In the genomic region with DNA sequence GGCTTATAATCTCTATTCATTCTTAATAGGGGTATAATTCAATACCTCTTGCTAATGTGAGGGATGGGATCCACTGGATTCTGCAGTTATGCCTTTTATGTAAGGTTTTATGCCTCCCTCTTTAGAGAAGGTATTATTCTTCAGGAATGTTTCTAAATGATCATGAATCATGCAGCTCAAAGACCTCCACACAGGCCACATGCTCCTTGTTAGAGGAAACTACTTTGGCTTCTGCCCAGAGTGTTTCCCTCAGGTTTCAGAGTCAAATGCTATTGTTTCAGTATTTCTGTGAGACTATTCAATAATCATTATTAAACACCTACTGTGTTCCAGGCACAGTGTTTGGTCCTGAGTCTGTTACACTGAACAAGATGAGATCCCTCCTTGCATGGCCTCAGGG, we compare ENCODE assay signal across 19 cellular contexts.
"Had no signal": no experiment of that assay in that cellular context is flagged by ENCODE, and none has a peak within 500 bp of the region (broad histone marks: within the 10 kb centered on the region; RNA-seq: fewer than 3 reads in every experiment).

No MANE protein-coding gene starts in this region.

- H3K9me3 ChIP-seq: esophagus squamous epithelium, ovary, tibial artery, uterus had no signal

- H3K27me3 ChIP-seq: esophagus squamous epithelium, ovary, tibial artery, uterus had no signal

- H3K36me3 ChIP-seq: esophagus squamous epithelium, ovary, tibial artery, uterus had no signal

- H3K36me3 Mint-ChIP-seq: mesothelial cell of epicardium; stimulated activated memory B cell treated with anti-CD40 and anti-IgM and Interleukin-4, amounts not matched to agents 10 μg/mL and 1 μg/mL and 100 μg/mL, for 72 hours; T-cell had no signal

- H3K4me1 Mint-ChIP-seq: stimulated activated memory B cell treated with anti-CD40 and anti-IgM and Interleukin-4, amounts not matched to agents 10 μg/mL and 1 μg/mL and 100 μg/mL, for 72 hours; T-cell had no signal

- H3K9me3 Mint-ChIP-seq: activated T-helper 17 cell treated with anti-CD3 and anti-CD28 coated beads, Interleukin-2, amount 50 U/mL, for 72 hours; mesothelial cell of epicardium; stimulated activated memory B cell treated with anti-CD40 and anti-IgM and Interleukin-4, amounts not matched to agents 10 μg/mL and 1 μg/mL and 100 μg/mL, for 72 hours; T-cell had no signal

- DNase-seq: activated naive CD4-positive, alpha-beta T cell treated with Interleukin-2 at 50 U/mL for 16 hours; aorta; central memory CD4-positive, alpha-beta T cell; effector CD4-positive, alpha-beta T cell; esophagus squamous epithelium; foreskin melanocyte; head of caudate nucleus; ovary; stimulated activated CD4-positive, alpha-beta T cell treated with anti-CD3 and anti-CD28 coated beads, Interleukin-1b, Interleukin-23, amount 100 ng/mL, for 48 hours; T-cell; T-helper 9 cell; tibial artery; uterus had no signal

- ATAC-seq: activated CD4-positive, CD25-positive, alpha-beta regulatory T cell treated with anti-CD3 and anti-CD28 coated beads, Interleukin-2, amount 50 U/mL, for 24 hours; activated T-helper 17 cell treated with anti-CD3 and anti-CD28 coated beads, Interleukin-2, amount 50 U/mL, for 72 hours; stimulated activated memory B cell treated with anti-CD40 and anti-IgM and Interleukin-4, amounts not matched to agents 10 μg/mL and 1 μg/mL and 100 μg/mL, for 72 hours; T-cell had no signal

- H3K4me1 ChIP-seq: esophagus squamous epithelium, tibial artery, uterus had no signal

- H3K27me3 Mint-ChIP-seq: stimulated activated memory B cell treated with anti-CD40 and anti-IgM and Interleukin-4, amounts not matched to agents 10 μg/mL and 1 μg/mL and 100 μg/mL, for 72 hours had no signal

- H3K27ac ChIP-seq: coronary artery, esophagus squamous epithelium, ovary, tibial artery, uterus had no signal

- H3K27ac Mint-ChIP-seq: activated T-helper 17 cell treated with anti-CD3 and anti-CD28 coated beads, Interleukin-2, amount 50 U/mL, for 72 hours; mesothelial cell of epicardium; stimulated activated memory B cell treated with anti-CD40 and anti-IgM and Interleukin-4, amounts not matched to agents 10 μg/mL and 1 μg/mL and 100 μg/mL, for 72 hours; T-cell had no signal

- H3K4me3 Mint-ChIP-seq: activated T-helper 17 cell treated with anti-CD3 and anti-CD28 coated beads, Interleukin-2, amount 50 U/mL, for 72 hours; mesothelial cell of epicardium; stimulated activated memory B cell treated with anti-CD40 and anti-IgM and Interleukin-4, amounts not matched to agents 10 μg/mL and 1 μg/mL and 100 μg/mL, for 72 hours; T-cell had no signal

- H3K4me3 ChIP-seq: coronary artery, esophagus squamous epithelium, lung, ovary, tibial artery, uterus had no signal
